Comparison of ENCODE assay signal across 1 cellular context in the genomic region with DNA sequence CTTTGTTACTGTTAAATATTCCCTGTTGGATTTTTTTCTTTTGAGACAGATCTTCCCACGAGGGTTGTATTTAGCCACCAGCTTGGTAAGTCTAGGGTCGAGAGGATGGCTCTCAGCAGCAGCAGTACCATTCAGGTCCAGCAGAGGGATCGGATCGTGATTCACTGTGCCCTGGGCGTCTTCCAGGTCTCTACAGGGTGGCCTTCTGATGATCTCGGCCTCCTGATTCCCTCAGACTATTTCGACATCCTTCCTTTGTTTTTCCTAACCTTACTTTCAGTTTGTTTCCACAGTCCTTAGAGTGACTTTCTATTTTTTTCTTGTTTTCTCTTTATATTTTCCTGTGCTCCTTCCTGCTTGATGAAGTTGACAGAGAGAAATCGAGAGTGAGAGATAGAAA.
TF ChIP-seq lines count a peak whose summit lies in the region.

No MANE protein-coding gene starts in this region.

TF ChIP-seq in HCT116, 20 proteins besides CTCF, POLR2A, EP300 and RAD21 (continued from another document):
- TF ChIP-seq, protein P1, sequence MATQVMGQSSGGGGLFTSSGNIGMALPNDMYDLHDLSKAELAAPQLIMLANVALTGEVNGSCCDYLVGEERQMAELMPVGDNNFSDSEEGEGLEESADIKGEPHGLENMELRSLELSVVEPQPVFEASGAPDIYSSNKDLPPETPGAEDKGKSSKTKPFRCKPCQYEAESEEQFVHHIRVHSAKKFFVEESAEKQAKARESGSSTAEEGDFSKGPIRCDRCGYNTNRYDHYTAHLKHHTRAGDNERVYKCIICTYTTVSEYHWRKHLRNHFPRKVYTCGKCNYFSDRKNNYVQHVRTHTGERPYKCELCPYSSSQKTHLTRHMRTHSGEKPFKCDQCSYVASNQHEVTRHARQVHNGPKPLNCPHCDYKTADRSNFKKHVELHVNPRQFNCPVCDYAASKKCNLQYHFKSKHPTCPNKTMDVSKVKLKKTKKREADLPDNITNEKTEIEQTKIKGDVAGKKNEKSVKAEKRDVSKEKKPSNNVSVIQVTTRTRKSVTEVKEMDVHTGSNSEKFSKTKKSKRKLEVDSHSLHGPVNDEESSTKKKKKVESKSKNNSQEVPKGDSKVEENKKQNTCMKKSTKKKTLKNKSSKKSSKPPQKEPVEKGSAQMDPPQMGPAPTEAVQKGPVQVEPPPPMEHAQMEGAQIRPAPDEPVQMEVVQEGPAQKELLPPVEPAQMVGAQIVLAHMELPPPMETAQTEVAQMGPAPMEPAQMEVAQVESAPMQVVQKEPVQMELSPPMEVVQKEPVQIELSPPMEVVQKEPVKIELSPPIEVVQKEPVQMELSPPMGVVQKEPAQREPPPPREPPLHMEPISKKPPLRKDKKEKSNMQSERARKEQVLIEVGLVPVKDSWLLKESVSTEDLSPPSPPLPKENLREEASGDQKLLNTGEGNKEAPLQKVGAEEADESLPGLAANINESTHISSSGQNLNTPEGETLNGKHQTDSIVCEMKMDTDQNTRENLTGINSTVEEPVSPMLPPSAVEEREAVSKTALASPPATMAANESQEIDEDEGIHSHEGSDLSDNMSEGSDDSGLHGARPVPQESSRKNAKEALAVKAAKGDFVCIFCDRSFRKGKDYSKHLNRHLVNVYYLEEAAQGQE (IDR thresholded peaks at IDR 0.05; ENCODE audit: low read depth), result no peak
- TF ChIP-seq, protein P2, sequence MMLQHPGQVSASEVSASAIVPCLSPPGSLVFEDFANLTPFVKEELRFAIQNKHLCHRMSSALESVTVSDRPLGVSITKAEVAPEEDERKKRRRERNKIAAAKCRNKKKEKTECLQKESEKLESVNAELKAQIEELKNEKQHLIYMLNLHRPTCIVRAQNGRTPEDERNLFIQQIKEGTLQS (IDR thresholded peaks at IDR 0.05), result no peak
- TF ChIP-seq JUND (IDR thresholded peaks at IDR 0.05), result no peak
- no peak for TF ChIP-seq CEBPB (IDR thresholded peaks at IDR 0.05; ENCODE audit: low read depth)
